In the genomic region with DNA sequence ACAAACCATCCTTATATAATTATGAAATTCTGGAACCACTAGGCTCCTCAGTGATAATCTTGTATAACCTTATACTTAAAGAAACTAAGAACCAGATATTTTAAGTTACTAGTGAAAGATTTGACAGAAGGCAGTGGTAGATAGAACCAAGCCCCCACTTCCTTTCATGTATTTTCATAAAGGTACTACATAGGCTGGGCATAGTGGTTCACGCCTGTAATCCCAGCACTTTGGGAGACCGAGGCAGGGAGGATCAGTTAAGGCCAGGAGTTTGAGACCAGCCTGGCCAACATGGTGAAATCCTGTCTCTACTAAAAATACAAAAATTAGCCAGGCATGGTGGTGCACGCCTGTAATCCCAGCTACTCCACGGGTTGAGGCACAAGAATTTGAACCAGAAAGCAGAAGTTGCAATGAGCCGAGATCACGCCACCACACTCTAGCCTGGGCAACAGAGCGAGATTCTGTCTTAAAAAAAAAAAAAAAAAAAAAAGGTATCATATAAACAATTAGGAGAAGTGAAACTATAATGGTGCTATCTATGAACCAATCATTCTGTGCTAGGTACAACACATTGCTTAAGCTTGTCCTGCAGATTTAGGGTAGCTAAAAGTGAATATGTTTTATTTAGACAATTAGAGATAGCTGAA, we compare ENCODE assay signal across 13 cellular contexts. TPM values are rescaled to one million over a fixed set of nuclear protein-coding genes. Genes with fewer than 3 reads are reported as not detected.
A peak's percentile ranks its signal among the peaks of the same experiment; 100 is the strongest.
DNase-seq lines count a peak whose midpoint lies in the region; ATAC-seq lines count a peak whose summit lies in the region.
"Had no signal": no experiment of that assay in that cellular context is flagged by ENCODE, and none has a peak within 500 bp of the region (broad histone marks: within the 10 kb centered on the region; RNA-seq: fewer than 3 reads in every experiment).

No MANE protein-coding gene starts in this region.

- no peak overlapping the region for H3K4me3 ChIP-seq in effector memory CD4-positive, alpha-beta T cell (ENCODE audit: insufficient read depth, low read depth, low read length, poor library complexity, severe bottlenecking)
- H3K4me3 ChIP-seq: cardiac muscle cell, mucosa of descending colon, stomach had no signal

- peak; percentile 68 for DNase-seq in CD1c-positive myeloid dendritic cell (ENCODE audit: extremely low spot score)
- DNase-seq in KBM-7 = peak; percentile 48
- no peak for DNase-seq in foreskin melanocyte
- no peak for DNase-seq in activated naive CD4-positive, alpha-beta T cell treated with anti-CD3 and anti-CD28 coated beads for 36 hours
- DNase-seq in activated naive CD4-positive, alpha-beta T cell treated with anti-CD3 and anti-CD28 coated beads, Interleukin-2, amount 50 U/mL, for 16 hours = no peak
- no peak for DNase-seq in effector memory CD4-positive, alpha-beta T cell
- DNase-seq: mucosa of descending colon, NCI-H524 treated with DMSO at 0.1 percent for 48 hours, stomach had no signal

- H3K27me3 ChIP-seq in effector memory CD4-positive, alpha-beta T cell (replicated peaks; ENCODE audit: control insufficient read depth, insufficient read depth, low read length, poor library complexity, severe bottlenecking) = no peaks in the 10 kb centered on the region
- H3K27me3 ChIP-seq: cardiac muscle cell, stomach had no signal

- no peaks in the 10 kb centered on the region for H3K27me3 Mint-ChIP-seq in activated naive CD4-positive, alpha-beta T cell treated with anti-CD3 and anti-CD28 coated beads for 36 hours (ENCODE audit: low read depth)

- H3K36me3 ChIP-seq in effector memory CD4-positive, alpha-beta T cell (ENCODE audit: control insufficient read depth, insufficient read depth, low read length) = no peaks in the 10 kb centered on the region
- H3K36me3 ChIP-seq: cardiac muscle cell, stomach had no signal

- no peaks in the 10 kb centered on the region for H3K4me1 Mint-ChIP-seq in activated naive CD4-positive, alpha-beta T cell treated with anti-CD3 and anti-CD28 coated beads for 36 hours (ENCODE audit: low read depth)

- H3K36me3 Mint-ChIP-seq in activated naive CD4-positive, alpha-beta T cell treated with anti-CD3 and anti-CD28 coated beads for 36 hours (ENCODE audit: low read depth) = no peaks in the 10 kb centered on the region

- H3K9me3 Mint-ChIP-seq in activated naive CD4-positive, alpha-beta T cell treated with anti-CD3 and anti-CD28 coated beads for 36 hours = no peaks in the 10 kb centered on the region
- H3K9me3 Mint-ChIP-seq: T-helper 1 cell treated with Interleukin-12 subunit alpha and Interleukin-12 subunit beta and Interleukin-4 antibody, amounts not matched to agents 30 μg/mL and 1 μg/mL, for 36 hours had no signal

- intact Hi-C loops in activated naive CD4-positive, alpha-beta T cell treated with anti-CD3 and anti-CD28 coated beads for 36 hours (cut with micrococcal nuclease) = no loop called here

- no peaks in the 10 kb centered on the region for H3K9me3 ChIP-seq in effector memory CD4-positive, alpha-beta T cell (ENCODE audit: control insufficient read depth, low read length)
- H3K9me3 ChIP-seq: mucosa of descending colon, stomach had no signal

- in situ Hi-C loops in KBM-7 (cut with MboI; ENCODE audit: low pct_unique_long_range_greater_than_20kb, low sequenced_read_pairs) = loop anchor here (25.0 kb wide), 1 partner anchor 396 kb away; no protein-coding TSS in a partner anchor

- H3K27ac ChIP-seq in effector memory CD4-positive, alpha-beta T cell (ENCODE audit: insufficient read depth, low read length, poor library complexity, severe bottlenecking) = no peak overlapping the region
- H3K27ac ChIP-seq: cardiac muscle cell, stomach had no signal

- no peak overlapping the region for H3K27ac Mint-ChIP-seq in activated naive CD4-positive, alpha-beta T cell treated with anti-CD3 and anti-CD28 coated beads for 36 hours
- H3K27ac Mint-ChIP-seq: T-helper 1 cell treated with Interleukin-12 subunit alpha and Interleukin-12 subunit beta and Interleukin-4 antibody, amounts not matched to agents 30 μg/mL and 1 μg/mL, for 36 hours had no signal

- CTCF ChIA-PET in activated naive CD4-positive, alpha-beta T cell treated with anti-CD3 and anti-CD28 coated beads for 36 hours (lab: Charles Lee) = no interaction called here

- H3K4me1 ChIP-seq in effector memory CD4-positive, alpha-beta T cell (ENCODE audit: control insufficient read depth, insufficient read depth, low read length, poor library complexity, severe bottlenecking) = no peaks in the 10 kb centered on the region
- H3K4me1 ChIP-seq: stomach had no signal

- peak; percentile 78 for ATAC-seq in GM19372 (IDR thresholded peaks at IDR 0.05; ENCODE audit: low read depth, unreplicated experiment)
- peak; percentile 85 for ATAC-seq in HG02884 (IDR thresholded peaks at IDR 0.05; ENCODE audit: unreplicated experiment)
- ATAC-seq: mucosa of descending colon had no signal

- H3K4me3 Mint-ChIP-seq in activated naive CD4-positive, alpha-beta T cell treated with anti-CD3 and anti-CD28 coated beads for 36 hours = no peak overlapping the region
- H3K4me3 Mint-ChIP-seq: T-helper 1 cell treated with Interleukin-12 subunit alpha and Interleukin-12 subunit beta and Interleukin-4 antibody, amounts not matched to agents 30 μg/mL and 1 μg/mL, for 36 hours had no signal

RNA-seq across cellular contexts. Expression of gene DTWD2, which starts 27.9 kb away (rescaled TPM):
- total RNA-seq in activated naive CD4-positive, alpha-beta T cell treated with anti-CD3 and anti-CD28 coated beads for 36 hours = 1 to 10 TPM; 4.0 to 5.5 TPM

RNA-seq across cellular contexts. Expression of gene DMXL1, which starts 54.6 kb away (rescaled TPM):
- 10 to 100 TPM; 16.4 to 18.0 TPM for total RNA-seq in activated naive CD4-positive, alpha-beta T cell treated with anti-CD3 and anti-CD28 coated beads for 36 hours

Comparison
In these comparisons a context has a peak if more than half of its experiments do, and no peak if none do; other contexts are left out.
1. DNase-seq: peak in CD1c-positive myeloid dendritic cell (single experiment) and KBM-7 (single experiment); none in foreskin melanocyte (single experiment), activated naive CD4-positive, alpha-beta T cell treated with anti-CD3 and anti-CD28 coated beads for 36 hours (single experiment), activated naive CD4-positive, alpha-beta T cell treated with anti-CD3 and anti-CD28 coated beads, Interleukin-2, amount 50 U/mL, for 16 hours (single experiment) and effector memory CD4-positive, alpha-beta T cell (0 of 3).